In the genomic region with DNA sequence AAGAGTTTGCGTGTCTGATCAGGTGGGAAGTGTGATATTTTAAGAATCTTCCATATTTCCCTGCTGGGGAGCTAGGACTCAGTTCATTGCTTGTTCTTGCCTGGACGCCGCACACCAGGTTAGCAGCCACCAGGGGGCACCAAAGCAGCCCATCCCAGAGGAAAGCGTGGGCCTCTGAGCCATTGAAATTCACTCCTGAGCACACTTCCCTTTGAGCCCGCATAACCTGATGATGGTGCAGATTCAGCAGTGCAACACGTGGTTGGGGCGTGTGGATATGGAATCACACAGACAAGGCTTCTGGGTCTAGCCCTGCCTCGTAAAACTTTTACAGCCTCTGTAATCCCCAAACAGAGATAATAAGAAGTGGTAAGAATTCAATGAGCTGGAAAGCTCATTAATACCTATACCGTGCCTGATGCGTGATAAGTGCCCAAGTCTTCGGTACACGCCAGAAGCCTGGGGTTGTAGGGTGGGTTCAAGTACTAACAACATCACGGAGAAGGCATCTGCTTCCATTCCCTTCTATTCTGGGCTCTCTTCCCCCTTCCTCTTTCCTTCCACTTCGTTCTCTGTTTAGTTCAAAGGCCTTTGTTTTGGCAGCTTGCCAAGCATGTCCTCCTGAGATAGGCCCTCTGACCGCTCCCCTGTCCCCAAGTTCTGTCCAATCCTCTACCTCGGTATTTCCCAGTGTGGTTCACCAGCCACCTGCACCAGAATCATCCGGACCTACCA, we compare ENCODE assay signal across 8 cellular contexts.
A peak's percentile ranks its signal among the peaks of the same experiment; 100 is the strongest.
DNase-seq lines count a peak whose midpoint lies in the region; ATAC-seq and TF ChIP-seq lines count a peak whose summit lies in the region.

No MANE protein-coding gene starts in this region.

- H3K27ac ChIP-seq in SU-DHL-6 (ENCODE audit: low read depth, low read length), result no peak overlapping the region
- peak overlapping the region; percentile 26 to 90 (median 80) for H3K27ac ChIP-seq in heart right ventricle
- peak overlapping the region; percentile 63 for H3K27ac ChIP-seq in psoas muscle
- H3K27ac ChIP-seq in vagina, result no peak overlapping the region

- peaks cover 12% of the 10 kb centered on the region for H3K27me3 Mint-ChIP-seq in activated naive CD8-positive, alpha-beta T cell treated with anti-CD3 and anti-CD28 coated beads, Interleukin-2, amount 50 U/mL, for 24 hours

- H3K4me1 ChIP-seq in heart right ventricle (peaks cover 3 to 20% (median 12%) of the 10 kb centered on the region in 9 donors), psoas muscle (peaks cover 4% of the 10 kb centered on the region), vagina (peaks cover 6% of the 10 kb centered on the region)

- peaks cover 6% of the 10 kb centered on the region for H3K4me1 Mint-ChIP-seq in activated naive CD8-positive, alpha-beta T cell treated with anti-CD3 and anti-CD28 coated beads, Interleukin-2, amount 50 U/mL, for 24 hours

- H3K79me2 ChIP-seq in SU-DHL-6 (ENCODE audit: insufficient read depth, low read length), result no peaks in the 10 kb centered on the region

- intact Hi-C loops in heart right ventricle (cut with DNase I), result loop anchor here in 9 of 10 donors (1.0 to 5.0 kb wide), 4 partner anchors 33 to 35 kb away; no protein-coding TSS in a partner anchor
- intact Hi-C loops in psoas muscle (cut with DNase I), result loop anchor here in 1 of 2 donors (5.0 kb wide), 1 partner anchor 33 kb away; no protein-coding TSS in a partner anchor
- intact Hi-C loops in vagina (cut with DNase I), result loop anchor here (5.0 kb wide), 1 partner anchor 33 kb away; no protein-coding TSS in a partner anchor

- H2AFZ ChIP-seq in SU-DHL-6 (ENCODE audit: low read depth, low read length, severe bottlenecking), result peak overlapping the region; percentile 4

- H4K20me1 ChIP-seq in SU-DHL-6 (ENCODE audit: low read depth, low read length), result no peaks in the 10 kb centered on the region

- no peak overlapping the region for H3K4me2 ChIP-seq in SU-DHL-6 (ENCODE audit: low read depth, low read length, poor library complexity, severe bottlenecking)

- H3K27ac Mint-ChIP-seq in activated naive CD8-positive, alpha-beta T cell treated with anti-CD3 and anti-CD28 coated beads, Interleukin-2, amount 50 U/mL, for 24 hours, result peak overlapping the region; percentile 0

- no peaks in the 10 kb centered on the region for H3F3A ChIP-seq in SU-DHL-6 (ENCODE audit: insufficient read depth)

- peak; percentile 97 for TF ChIP-seq CTCF in GM12873 (IDR thresholded peaks at IDR 0.05; ENCODE audit: insufficient read depth, low read depth, low read length, missing control alignments)
- peak; percentile 98 for TF ChIP-seq CTCF in SU-DHL-6 (IDR thresholded peaks at IDR 0.05; ENCODE audit: insufficient read depth, low read length, poor library complexity, severe bottlenecking)
- peak; percentile 87 to 97 (median 95) for TF ChIP-seq CTCF in heart right ventricle (IDR thresholded peaks at IDR 0.05)
- peak; percentile 88 for TF ChIP-seq CTCF in psoas muscle (IDR thresholded peaks at IDR 0.05)
- peak; percentile 58 to 94 (median 82) for TF ChIP-seq CTCF in vagina (IDR thresholded peaks at IDR 0.05)

- H3K9me3 ChIP-seq in SU-DHL-6 (ENCODE audit: insufficient read depth, low read length) (0 out of 2 replicates have a peak, but pooled peaks cover 4% of the 10 kb centered on the region), heart right ventricle (peaks cover 0 to 16% (median 6%) of the 10 kb centered on the region in 11 donors), psoas muscle (peaks cover 6% of the 10 kb centered on the region), vagina (no peaks in the 10 kb centered on the region)

- H3K36me3 ChIP-seq in SU-DHL-6 (ENCODE audit: low read length) (no peaks in the 10 kb centered on the region), heart right ventricle (no peaks in the 10 kb centered on the region), psoas muscle (ENCODE audit: insufficient read depth in 1 of 2, low read depth in 1 of 2) (no peaks in the 10 kb centered on the region), vagina (no peaks in the 10 kb centered on the region)

- ATAC-seq in HG02610 (IDR thresholded peaks at IDR 0.05; ENCODE audit: unreplicated experiment), result peak; percentile 78
- peak; percentile 86 for ATAC-seq in activated naive CD8-positive, alpha-beta T cell treated with anti-CD3 and anti-CD28 coated beads, Interleukin-2, amount 50 U/mL, for 24 hours
- ATAC-seq in heart right ventricle, result peak; percentile 95 to 99 (median 98)
- peak; percentile 91 to 98 (median 97) for ATAC-seq in psoas muscle

- DNase-seq in NCI-H1092 (lab: John Stamatoyannopoulos, UW) (peak; percentile 24), heart right ventricle (peak; percentile 88 to 91), psoas muscle (peak; percentile 86 to 90), vagina (ENCODE audit: extremely low spot score in 2 of 2) (no peak)
- peak; percentile 87 for DNase-seq in activated naive CD8-positive, alpha-beta T cell treated with anti-CD3 and anti-CD28 coated beads, Interleukin-2, amount 50 U/mL, for 24 hours

- H3K4me3 Mint-ChIP-seq in activated naive CD8-positive, alpha-beta T cell treated with anti-CD3 and anti-CD28 coated beads, Interleukin-2, amount 50 U/mL, for 24 hours, result no peak overlapping the region

- no peaks in the 10 kb centered on the region for H3K36me3 Mint-ChIP-seq in activated naive CD8-positive, alpha-beta T cell treated with anti-CD3 and anti-CD28 coated beads, Interleukin-2, amount 50 U/mL, for 24 hours (ENCODE audit: low read depth)

- no peak overlapping the region for H3K9ac ChIP-seq in SU-DHL-6 (ENCODE audit: low read length)

- 13 to 15% methylated on average over 17 of the region's 17 CpGs for WGBS in heart right ventricle, 2 donors
- WGBS in psoas muscle, 3 donors, result 40 to 43% (median 40%) methylated on average over 17 of the region's 17 CpGs

- no peak for TF ChIP-seq POLR2A in vagina (IDR thresholded peaks at IDR 0.05)

- H3K27me3 ChIP-seq in SU-DHL-6 (ENCODE audit: low read length) (no peaks in the 10 kb centered on the region), heart right ventricle (no peaks in the 10 kb centered on the region), psoas muscle (ENCODE audit: insufficient read depth in 3 of 3, low read length in 2 of 3) (no peaks in the 10 kb centered on the region), vagina (no peaks in the 10 kb centered on the region)

- H3K9me3 Mint-ChIP-seq in activated naive CD8-positive, alpha-beta T cell treated with anti-CD3 and anti-CD28 coated beads, Interleukin-2, amount 50 U/mL, for 24 hours, result no peaks in the 10 kb centered on the region

- H3K4me3 ChIP-seq in SU-DHL-6 (ENCODE audit: insufficient read depth, low read length, poor library complexity, severe bottlenecking) (no peak overlapping the region), heart right ventricle (peak overlapping the region in 4 of 10 donors; percentile 4 to 27 (median 24)), psoas muscle (peak overlapping the region; percentile 30), vagina (peak overlapping the region in 1 of 2 donors; percentile 4)

- H3K9me2 ChIP-seq in SU-DHL-6 (replicated peaks; ENCODE audit: insufficient read depth, low read length), result no peaks in the 10 kb centered on the region

Comparison
In these comparisons a context has a peak if more than half of its experiments do, and no peak if none do; other contexts are left out.
1. DNase-seq: peak in NCI-H1092 (single experiment), activated naive CD8-positive, alpha-beta T cell treated with anti-CD3 and anti-CD28 coated beads, Interleukin-2, amount 50 U/mL, for 24 hours (single experiment), heart right ventricle (2 of 2) and psoas muscle (2 of 2); none in vagina (0 of 2).
2. H3K27ac ChIP-seq: peak in heart right ventricle (10 of 10) and psoas muscle (single experiment); none in SU-DHL-6 (single experiment) and vagina (single experiment).
3. Peak in every context shown above with its lines, with median percentiles within 50 percentile points of each other: CTCF ChIP-seq and ATAC-seq.